In genomic region chr17:76493505-76494167, GRCh38 we compare ENCODE assay signal across 8 cellular contexts. TPM values are rescaled to one million over a fixed set of nuclear protein-coding genes. Genes with fewer than 3 reads are reported as not detected.
A peak's percentile ranks its signal among the peaks of the same experiment; 100 is the strongest.
DNase-seq lines count a peak whose midpoint lies in the region; ATAC-seq lines count a peak whose summit lies in the region.

No MANE protein-coding gene starts in this region.

- H3K9ac ChIP-seq in BLaER1 treated with 17β-estradiol and CSF1 and Interleukin-3, amounts not matched to agents 10 nM and 100 nM = peak overlapping the region; percentile 80 to 93 (median 87)
- H3K9ac ChIP-seq in mucosa of stomach (ENCODE audit: low read length) = peak overlapping the region; percentile 54

- H3K36me3 Mint-ChIP-seq in activated naive CD4-positive, alpha-beta T cell treated with anti-CD3 and anti-CD28 coated beads, Interleukin-2, amount 50 U/mL, for 72 hours = no peaks in the 10 kb centered on the region

- peak overlapping the region; percentile 88 to 98 (median 94) for H3K27ac ChIP-seq in BLaER1 treated with 17β-estradiol and CSF1 and Interleukin-3, amounts not matched to agents 10 nM and 100 nM

- peak overlapping the region; percentile 94 for H3K27ac Mint-ChIP-seq in activated naive CD4-positive, alpha-beta T cell treated with anti-CD3 and anti-CD28 coated beads, Interleukin-2, amount 50 U/mL, for 72 hours

- peaks cover 95 to 99% (median 98%) of the 10 kb centered on the region in 10 experiments for H3K4me1 ChIP-seq in BLaER1 treated with 17β-estradiol and CSF1 and Interleukin-3, amounts not matched to agents 10 nM and 100 nM
- peaks cover 55% of the 10 kb centered on the region for H3K4me1 ChIP-seq in mucosa of stomach (ENCODE audit: control insufficient read depth, insufficient read depth, low read length)

- peak overlapping the region; percentile 21 to 64 (median 54); a peak in 19 of 20 replicates for H3K4me3 ChIP-seq in BLaER1 treated with 17β-estradiol and CSF1 and Interleukin-3, amounts not matched to agents 10 nM and 100 nM
- H3K4me3 ChIP-seq in mucosa of stomach (ENCODE audit: low read length) = no peak overlapping the region

- no peaks in the 10 kb centered on the region for H3K9me3 ChIP-seq in BLaER1 treated with 17β-estradiol and CSF1 and Interleukin-3, amounts not matched to agents 10 nM and 100 nM (replicated peaks in 1 of 11)
- H3K9me3 ChIP-seq in mucosa of stomach (ENCODE audit: control insufficient read depth, low read length) = no peaks in the 10 kb centered on the region

- no peaks in the 10 kb centered on the region for H3K27me3 ChIP-seq in BLaER1 treated with 17β-estradiol and CSF1 and Interleukin-3, amounts not matched to agents 10 nM and 100 nM
- no peaks in the 10 kb centered on the region for H3K27me3 ChIP-seq in mucosa of stomach (ENCODE audit: control insufficient read depth, insufficient read depth, low read length)

- H3K36me3 ChIP-seq in BLaER1 treated with 17β-estradiol and CSF1 and Interleukin-3, amounts not matched to agents 10 nM and 100 nM = peaks cover 0 to 37% (median 17%) of the 10 kb centered on the region in 11 experiments; a peak in 12 of 22 replicates
- H3K36me3 ChIP-seq in mucosa of stomach (ENCODE audit: control insufficient read depth, insufficient read depth, low read length) = no peaks in the 10 kb centered on the region

- peak overlapping the region; percentile 94 to 100 (median 98) for H3K4me2 ChIP-seq in BLaER1 treated with 17β-estradiol and CSF1 and Interleukin-3, amounts not matched to agents 10 nM and 100 nM

- no peak for DNase-seq in activated naive CD4-positive, alpha-beta T cell treated with anti-CD3 and anti-CD28 coated beads, Interleukin-2, amount 50 U/mL, for 72 hours (ENCODE audit: low spot score in 2 of 2)
- DNase-seq in nucleus accumbens (lab: John Stamatoyannopoulos, UW) = no peak
- DNase-seq in HPDE6-E6E7 (ENCODE audit: extremely low spot score) = no peak
- no peak for DNase-seq in NCI-H2171 (lab: John Stamatoyannopoulos, UW)

- H3K9me3 Mint-ChIP-seq in activated naive CD4-positive, alpha-beta T cell treated with anti-CD3 and anti-CD28 coated beads, Interleukin-2, amount 50 U/mL, for 72 hours = no peaks in the 10 kb centered on the region

- peak; percentile 6 for ATAC-seq in HG02759 (IDR thresholded peaks at IDR 0.05; ENCODE audit: unreplicated experiment)
- ATAC-seq in activated naive CD4-positive, alpha-beta T cell treated with anti-CD3 and anti-CD28 coated beads, Interleukin-2, amount 50 U/mL, for 72 hours = peak; percentile 4 to 25
- ATAC-seq in GM19328 (IDR thresholded peaks at IDR 0.05; ENCODE audit: unreplicated experiment) = no peak

- H4K20me1 ChIP-seq in BLaER1 treated with 17β-estradiol and CSF1 and Interleukin-3, amounts not matched to agents 10 nM and 100 nM = peaks cover 0 to 40% (median 33%) of the 10 kb centered on the region in 11 experiments; a peak in 18 of 22 replicates

RNA-seq across cellular contexts. Expression of gene RHBDF2, which starts 7.6 kb away (rescaled TPM):
- total RNA-seq in activated naive CD4-positive, alpha-beta T cell treated with anti-CD3 and anti-CD28 coated beads, Interleukin-2, amount 50 U/mL, for 72 hours = 10 to 100 TPM; 30.4 to 43.1 TPM

RNA-seq across cellular contexts. Expression of gene AANAT, which starts 26.2 kb away (rescaled TPM):
- total RNA-seq in activated naive CD4-positive, alpha-beta T cell treated with anti-CD3 and anti-CD28 coated beads, Interleukin-2, amount 50 U/mL, for 72 hours = not detected

RNA-seq across cellular contexts. Expression of gene UBE2O, which starts 40.7 kb away (rescaled TPM):
- 10 to 100 TPM; 17.3 to 45.8 TPM for total RNA-seq in activated naive CD4-positive, alpha-beta T cell treated with anti-CD3 and anti-CD28 coated beads, Interleukin-2, amount 50 U/mL, for 72 hours

RNA-seq across cellular contexts. Expression of gene CYGB, which starts 43.9 kb away (rescaled TPM):
- not detected for total RNA-seq in activated naive CD4-positive, alpha-beta T cell treated with anti-CD3 and anti-CD28 coated beads, Interleukin-2, amount 50 U/mL, for 72 hours

RNA-seq across cellular contexts. Expression of gene PRCD, which starts 46.2 kb away (rescaled TPM):
- total RNA-seq in activated naive CD4-positive, alpha-beta T cell treated with anti-CD3 and anti-CD28 coated beads, Interleukin-2, amount 50 U/mL, for 72 hours = not detected
